In the genomic region with DNA sequence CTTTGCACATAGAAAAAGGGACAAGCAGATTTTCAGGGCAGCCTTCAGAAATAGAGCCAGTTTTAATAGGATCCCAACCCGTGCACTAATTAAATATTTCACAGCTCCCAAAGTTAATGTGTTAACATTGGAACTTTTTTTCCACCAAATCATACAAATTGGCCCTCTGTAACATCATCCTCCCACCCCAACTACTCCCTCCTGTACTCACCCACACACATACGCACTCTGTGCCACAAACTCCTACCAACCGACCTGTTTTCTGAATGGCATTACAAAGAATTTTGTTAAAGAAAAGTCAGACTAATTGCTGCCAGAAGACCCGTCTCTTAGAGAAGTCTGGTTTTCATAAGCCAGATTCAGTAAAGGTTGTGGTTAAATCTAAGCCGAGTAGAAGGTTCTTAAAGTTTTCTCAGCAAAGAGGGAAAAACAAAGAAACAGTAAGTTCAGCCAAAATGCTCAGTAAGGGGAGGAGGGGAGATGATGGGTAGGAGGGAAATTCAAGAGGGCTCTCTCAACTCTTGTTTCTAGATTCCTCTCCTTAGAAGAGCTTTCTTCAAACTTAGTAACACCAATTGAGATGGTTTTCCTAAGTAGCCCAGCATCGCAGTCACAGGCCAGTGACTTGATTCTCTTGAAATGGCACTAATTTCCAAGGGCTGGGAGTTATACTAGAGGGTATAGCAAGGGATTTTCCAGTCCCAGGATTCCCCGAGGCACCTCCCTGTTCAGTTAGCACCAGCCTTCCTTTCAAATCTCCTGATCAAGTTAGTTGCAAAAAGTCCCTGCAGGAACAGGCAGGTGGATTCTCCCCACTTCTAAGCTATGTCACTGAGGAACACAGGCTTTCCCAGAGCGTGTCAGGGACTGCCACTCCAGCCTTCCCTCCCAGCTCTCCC, we compare ENCODE assay signal across 2 cellular contexts.
TF ChIP-seq lines count a peak whose summit lies in the region.

No MANE protein-coding gene starts in this region.

TF ChIP-seq in GM23338, 12 proteins besides CTCF, POLR2A, EP300 and RAD21:
- TF ChIP-seq, protein P1, sequence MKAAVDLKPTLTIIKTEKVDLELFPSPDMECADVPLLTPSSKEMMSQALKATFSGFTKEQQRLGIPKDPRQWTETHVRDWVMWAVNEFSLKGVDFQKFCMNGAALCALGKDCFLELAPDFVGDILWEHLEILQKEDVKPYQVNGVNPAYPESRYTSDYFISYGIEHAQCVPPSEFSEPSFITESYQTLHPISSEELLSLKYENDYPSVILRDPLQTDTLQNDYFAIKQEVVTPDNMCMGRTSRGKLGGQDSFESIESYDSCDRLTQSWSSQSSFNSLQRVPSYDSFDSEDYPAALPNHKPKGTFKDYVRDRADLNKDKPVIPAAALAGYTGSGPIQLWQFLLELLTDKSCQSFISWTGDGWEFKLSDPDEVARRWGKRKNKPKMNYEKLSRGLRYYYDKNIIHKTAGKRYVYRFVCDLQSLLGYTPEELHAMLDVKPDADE (IDR thresholded peaks at IDR 0.05): no peak
- TF ChIP-seq, protein P2, sequence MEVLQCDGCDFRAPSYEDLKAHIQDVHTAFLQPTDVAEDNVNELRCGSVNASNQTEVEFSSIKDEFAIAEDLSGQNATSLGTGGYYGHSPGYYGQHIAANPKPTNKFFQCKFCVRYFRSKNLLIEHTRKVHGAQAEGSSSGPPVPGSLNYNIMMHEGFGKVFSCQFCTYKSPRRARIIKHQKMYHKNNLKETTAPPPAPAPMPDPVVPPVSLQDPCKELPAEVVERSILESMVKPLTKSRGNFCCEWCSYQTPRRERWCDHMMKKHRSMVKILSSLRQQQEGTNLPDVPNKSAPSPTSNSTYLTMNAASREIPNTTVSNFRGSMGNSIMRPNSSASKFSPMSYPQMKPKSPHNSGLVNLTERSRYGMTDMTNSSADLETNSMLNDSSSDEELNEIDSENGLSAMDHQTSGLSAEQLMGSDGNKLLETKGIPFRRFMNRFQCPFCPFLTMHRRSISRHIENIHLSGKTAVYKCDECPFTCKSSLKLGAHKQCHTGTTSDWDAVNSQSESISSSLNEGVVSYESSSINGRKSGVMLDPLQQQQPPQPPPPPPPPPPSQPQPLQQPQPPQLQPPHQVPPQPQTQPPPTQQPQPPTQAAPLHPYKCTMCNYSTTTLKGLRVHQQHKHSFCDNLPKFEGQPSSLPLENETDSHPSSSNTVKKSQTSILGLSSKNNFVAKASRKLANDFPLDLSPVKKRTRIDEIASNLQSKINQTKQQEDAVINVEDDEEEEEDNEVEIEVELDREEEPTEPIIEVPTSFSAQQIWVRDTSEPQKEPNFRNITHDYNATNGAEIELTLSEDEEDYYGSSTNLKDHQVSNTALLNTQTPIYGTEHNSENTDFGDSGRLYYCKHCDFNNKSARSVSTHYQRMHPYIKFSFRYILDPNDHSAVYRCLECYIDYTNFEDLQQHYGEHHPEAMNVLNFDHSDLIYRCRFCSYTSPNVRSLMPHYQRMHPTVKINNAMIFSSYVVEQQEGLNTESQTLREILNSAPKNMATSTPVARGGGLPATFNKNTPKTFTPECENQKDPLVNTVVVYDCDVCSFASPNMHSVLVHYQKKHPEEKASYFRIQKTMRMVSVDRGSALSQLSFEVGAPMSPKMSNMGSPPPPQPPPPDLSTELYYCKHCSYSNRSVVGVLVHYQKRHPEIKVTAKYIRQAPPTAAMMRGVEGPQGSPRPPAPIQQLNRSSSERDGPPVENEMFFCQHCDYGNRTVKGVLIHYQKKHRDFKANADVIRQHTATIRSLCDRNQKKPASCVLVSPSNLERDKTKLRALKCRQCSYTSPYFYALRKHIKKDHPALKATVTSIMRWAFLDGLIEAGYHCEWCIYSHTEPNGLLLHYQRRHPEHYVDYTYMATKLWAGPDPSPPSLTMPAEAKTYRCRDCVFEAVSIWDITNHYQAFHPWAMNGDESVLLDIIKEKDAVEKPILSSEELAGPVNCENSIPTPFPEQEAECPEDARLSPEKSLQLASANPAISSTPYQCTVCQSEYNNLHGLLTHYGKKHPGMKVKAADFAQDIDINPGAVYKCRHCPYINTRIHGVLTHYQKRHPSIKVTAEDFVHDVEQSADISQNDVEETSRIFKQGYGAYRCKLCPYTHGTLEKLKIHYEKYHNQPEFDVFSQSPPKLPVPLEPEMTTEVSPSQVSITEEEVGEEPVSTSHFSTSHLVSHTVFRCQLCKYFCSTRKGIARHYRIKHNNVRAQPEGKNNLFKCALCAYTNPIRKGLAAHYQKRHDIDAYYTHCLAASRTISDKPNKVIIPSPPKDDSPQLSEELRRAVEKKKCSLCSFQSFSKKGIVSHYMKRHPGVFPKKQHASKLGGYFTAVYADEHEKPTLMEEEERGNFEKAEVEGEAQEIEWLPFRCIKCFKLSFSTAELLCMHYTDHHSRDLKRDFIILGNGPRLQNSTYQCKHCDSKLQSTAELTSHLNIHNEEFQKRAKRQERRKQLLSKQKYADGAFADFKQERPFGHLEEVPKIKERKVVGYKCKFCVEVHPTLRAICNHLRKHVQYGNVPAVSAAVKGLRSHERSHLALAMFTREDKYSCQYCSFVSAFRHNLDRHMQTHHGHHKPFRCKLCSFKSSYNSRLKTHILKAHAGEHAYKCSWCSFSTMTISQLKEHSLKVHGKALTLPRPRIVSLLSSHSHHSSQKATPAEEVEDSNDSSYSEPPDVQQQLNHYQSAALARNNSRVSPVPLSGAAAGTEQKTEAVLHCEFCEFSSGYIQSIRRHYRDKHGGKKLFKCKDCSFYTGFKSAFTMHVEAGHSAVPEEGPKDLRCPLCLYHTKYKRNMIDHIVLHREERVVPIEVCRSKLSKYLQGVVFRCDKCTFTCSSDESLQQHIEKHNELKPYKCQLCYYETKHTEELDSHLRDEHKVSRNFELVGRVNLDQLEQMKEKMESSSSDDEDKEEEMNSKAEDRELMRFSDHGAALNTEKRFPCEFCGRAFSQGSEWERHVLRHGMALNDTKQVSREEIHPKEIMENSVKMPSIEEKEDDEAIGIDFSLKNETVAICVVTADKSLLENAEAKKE (CRISPR knock-in tag; IDR thresholded peaks at IDR 0.05): no peak
- TF ChIP-seq EZH2 (IDR thresholded peaks at IDR 0.05; ENCODE audit: low read depth, unreplicated experiment) (peak; percentile 81), JUNB (IDR thresholded peaks at IDR 0.05; ENCODE audit: unreplicated experiment) (no peak), STAT1 (IDR thresholded peaks at IDR 0.05; ENCODE audit: unreplicated experiment) (no peak), CREB1 (CRISPR knock-in tag; IDR thresholded peaks at IDR 0.05; ENCODE audit: low read depth) (no peak)
TF ChIP-seq in GM23338: peak in this region for 1.

TF ChIP-seq in H1, 55 proteins besides CTCF, POLR2A, EP300 and RAD21:
- TF ChIP-seq EZH2 (IDR thresholded peaks at IDR 0.05; ENCODE audit: low read depth, low read length, severe bottlenecking) (peak; percentile 50), JUND (IDR thresholded peaks at IDR 0.05; ENCODE audit: low read length) (no peak), SUZ12 (IDR thresholded peaks at IDR 0.05; ENCODE audit: low read length) (peak; percentile 52), RNF2 (IDR thresholded peaks at IDR 0.05; ENCODE audit: borderline replicate concordance, low read depth, low read length, missing control alignments, poor library complexity, severe bottlenecking) (peak; percentile 74), POU5F1 (IDR thresholded peaks at IDR 0.05; ENCODE audit: low read depth, low read length) (no peak)
